Comparison of ENCODE assay signal across 8 cellular contexts in genomic region chr5:43483210-43484048, GRCh38. TPM values are rescaled to one million over a fixed set of nuclear protein-coding genes. Genes with fewer than 3 reads are reported as not detected.
DNase-seq lines count a peak whose midpoint lies in the region; ATAC-seq, FAIRE-seq and TF ChIP-seq lines count a peak whose summit lies in the region.

Gene TMEM267, minus strand, starts transcription at chr5:43483865. Its CDS starts 29,896 bp downstream, at chr5:43453969.

- TF ChIP-seq CTCF in adrenal gland (IDR thresholded peaks at IDR 0.05) (no peak), heart left ventricle (IDR thresholded peaks at IDR 0.05) (no peak)

- DNase-seq in GM12891 (ENCODE audit: insufficient read length, low spot score) (peak; percentile 66), NCI-H1436 (lab: John Stamatoyannopoulos, UW) (peak; percentile 85), T-helper 1 cell (peak; percentile 59 to 95 (median 72)), adrenal gland (peak; percentile 90 to 94 (median 91)), heart left ventricle (peak; percentile 92 to 97 (median 95)), posterior vena cava (ENCODE audit: low spot score) (peak; percentile 98), ureter (ENCODE audit: low spot score) (peak; percentile 94)

- H3K27me3 ChIP-seq in adrenal gland (no peaks in the 10 kb centered on the region), heart left ventricle (no peaks in the 10 kb centered on the region)

- peak; percentile 94 for ATAC-seq in HG02798 (IDR thresholded peaks at IDR 0.05; ENCODE audit: poor library complexity, unreplicated experiment)
- ATAC-seq in heart left ventricle = peak; percentile 98 to 99 (median 98)

- no peak for FAIRE-seq in GM12891 (lab: Jason Lieb, UNC)

- WGBS in adrenal gland, 4 donors = 0% methylated on average over 17 to 62 of the region's 62 CpGs
- 0% methylated on average over 39 to 62 of the region's 62 CpGs for WGBS in heart left ventricle, 4 donors

- H3K4me3 ChIP-seq in adrenal gland = peak within 1 kb of the TSS; percentile 5 to 90 (median 66)
- H3K4me3 ChIP-seq in heart left ventricle = peak within 1 kb of the TSS; percentile 72 to 93 (median 88)

- peak within 1 kb of the TSS; percentile 92 to 100 (median 96) for H3K27ac ChIP-seq in adrenal gland
- peak within 1 kb of the TSS; percentile 92 to 99 (median 96) for H3K27ac ChIP-seq in heart left ventricle

- H3K36me3 ChIP-seq in adrenal gland (replicated peaks in 1 of 2) = no peaks in the 10 kb centered on the region
- H3K36me3 ChIP-seq in heart left ventricle = no peaks in the 10 kb centered on the region

- peaks cover 0 to 21% of the 10 kb centered on the region in 2 donors for H3K4me1 ChIP-seq in adrenal gland (replicated peaks in 1 of 2)
- H3K4me1 ChIP-seq in heart left ventricle = peaks cover 0 to 32% (median 15%) of the 10 kb centered on the region in 12 donors

- TF ChIP-seq POLR2A in GM12891 (IDR thresholded peaks at IDR 0.05; ENCODE audit: low read depth, low read length) (peak; percentile 76; the same call in 1 of the 2 replicates), adrenal gland (IDR thresholded peaks at IDR 0.05) (peak; percentile 88 to 93), heart left ventricle (IDR thresholded peaks at IDR 0.05) (peak in 1 of 2 donors; percentile 62)

- intact Hi-C loops in adrenal gland (cut with DNase I) (loop anchor here in 1 of 2 donors (5.0 to 10.0 kb wide), 2 partner anchors 169 to 376 kb away; partner anchors contain the start of gene HMGCS1), heart left ventricle (cut with DNase I) (loop anchor here in 9 of 10 donors (1.0 to 10.0 kb wide), 10 partner anchors 31 to 363 kb away; partner anchors contain the start of genes HMGCS1 (in 7 of the 9), ZNF131 (in 3 of the 9), C5orf34 (in 2 of the 9) and PAIP1 (in 2 of the 9)), posterior vena cava (cut with DNase I) (no loop called here)

- H3K9me3 ChIP-seq in adrenal gland (replicated peaks in 1 of 3) = no peaks in the 10 kb centered on the region
- no peaks in the 10 kb centered on the region for H3K9me3 ChIP-seq in heart left ventricle

TF ChIP-seq in GM12891, 5 proteins besides CTCF, POLR2A, EP300 and RAD21:
- TF ChIP-seq POLR2AphosphoS5 (IDR thresholded peaks at IDR 0.05; ENCODE audit: low read depth, low read length) (peak; percentile 88), POU2F2 (IDR thresholded peaks at IDR 0.05; ENCODE audit: low read depth, low read length) (peak; percentile 13; the same call in 1 of the 2 replicates), TAF1 (IDR thresholded peaks at IDR 0.05; ENCODE audit: low read depth, low read length) (peak; percentile 83), SPI1 (IDR thresholded peaks at IDR 0.05; ENCODE audit: low read depth, low read length) (0 out of 2 replicates have a peak, but pooled peaks have one; percentile 0), PAX5 (IDR thresholded peaks at IDR 0.05; ENCODE audit: insufficient read depth, low read length, severe bottlenecking) (no peak)

RNA-seq across cellular contexts. Expression of gene TMEM267, which starts in this region (rescaled TPM):
- polyA plus RNA-seq in GM12891 (2012; ENCODE audit: low read depth, missing spikeins) = 7.0 TPM
- total RNA-seq in adrenal gland = 10 to 100 TPM in 3 of 8 donors, 1 to 10 TPM in 5; 1.5 to 14.0 (median 7.1) TPM
- polyA plus RNA-seq in adrenal gland = 10 to 100 TPM in 1 of 3 donors, 1 to 10 TPM in 2; 5.9 to 13.6 (median 7.3) TPM
- 1 to 10 TPM; 3.8 to 9.5 (median 7.2) TPM for total RNA-seq in heart left ventricle
- 1 to 10 TPM; 4.4 to 6.5 TPM for polyA plus RNA-seq in heart left ventricle
- total RNA-seq in posterior vena cava = 10 to 100 TPM; 13.2 to 14.6 TPM
- 17.5 TPM for total RNA-seq in ureter

Comparison
In these comparisons a context has a peak if more than half of its experiments do, and no peak if none do; other contexts are left out.
1. Peak in every context shown above with its lines: DNase-seq, ATAC-seq, H3K4me3 ChIP-seq and H3K27ac ChIP-seq.
2. intact Hi-C loops: an anchor here in heart left ventricle (1.0 to 10.0 kb wide); none called in posterior vena cava.